20 cellular contexts compared by ENCODE assay signal in the genomic region with DNA sequence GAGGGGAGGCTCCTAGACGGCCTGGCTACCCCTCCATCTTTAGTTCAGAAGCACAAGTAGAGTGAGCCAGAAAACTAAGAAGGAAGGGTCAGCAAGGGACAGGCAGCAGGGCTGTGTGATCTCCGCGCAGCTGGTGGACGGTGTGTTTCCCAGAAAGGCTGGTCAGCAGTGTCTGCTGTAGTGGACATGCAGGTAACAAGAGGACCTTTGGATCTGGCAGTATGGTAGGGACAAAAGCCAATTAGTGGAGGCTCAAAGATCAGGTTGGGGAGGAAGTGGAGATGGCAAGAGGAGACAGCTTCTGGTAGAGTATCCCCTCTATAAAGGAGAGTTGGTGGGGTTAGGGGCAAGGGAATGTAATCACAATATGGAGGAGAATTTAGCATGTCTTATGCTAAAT.
DNase-seq lines count a peak whose midpoint lies in the region; ATAC-seq and TF ChIP-seq lines count a peak whose summit lies in the region.
"Had no signal": no experiment of that assay in that cellular context is flagged by ENCODE, and none has a peak within 500 bp of the region (broad histone marks: within the 10 kb centered on the region; RNA-seq: fewer than 3 reads in every experiment).

No MANE protein-coding gene starts in this region.

- no peak overlapping the region for H3K4me3 Mint-ChIP-seq in activated CD4-positive, alpha-beta T cell treated with anti-CD3 and anti-CD28 coated beads, Interleukin-2, amount 10 ng/mL, durations not matched to agents 24 days and 14 days
- H3K4me3 Mint-ChIP-seq in nephron progenitor cell: no peak overlapping the region
- H3K4me3 Mint-ChIP-seq: nephron had no signal

- TF ChIP-seq CTCF in WERI-Rb-1 (IDR thresholded peaks at IDR 0.05; ENCODE audit: low read depth, low read length) (no peak), nephron progenitor cell (IDR thresholded peaks at IDR 0.05) (no peak), tibial artery (IDR thresholded peaks at IDR 0.05) (no peak)

- peaks cover 71% of the 10 kb centered on the region for H3K4me1 Mint-ChIP-seq in activated CD4-positive, alpha-beta T cell treated with anti-CD3 and anti-CD28 coated beads, Interleukin-2, amount 10 ng/mL, durations not matched to agents 24 days and 14 days
- H3K4me1 Mint-ChIP-seq in nephron progenitor cell: peaks cover 49% of the 10 kb centered on the region

- H3K27me3 ChIP-seq in WERI-Rb-1 (ENCODE audit: insufficient read depth, low read depth, severe bottlenecking): no peaks in the 10 kb centered on the region
- no peaks in the 10 kb centered on the region for H3K27me3 ChIP-seq in right cardiac atrium (ENCODE audit: control insufficient read depth, insufficient read depth)
- H3K27me3 ChIP-seq in tibial artery: no peaks in the 10 kb centered on the region
- H3K27me3 ChIP-seq: upper lobe of left lung had no signal

- H3K9me3 ChIP-seq in WERI-Rb-1 (ENCODE audit: severe bottlenecking) (peaks cover 2% of the 10 kb centered on the region), right cardiac atrium (ENCODE audit: control insufficient read depth, low read length) (no peaks in the 10 kb centered on the region), tibial artery (peaks cover 0 to 3% (median 0%) of the 10 kb centered on the region in 3 donors)

- DNase-seq in activated CD4-positive, alpha-beta T cell treated with anti-CD3 and anti-CD28 coated beads, Interleukin-2, amount 10 ng/mL, durations not matched to agents 24 days and 14 days: no peak
- DNase-seq in activated CD4-positive, alpha-beta T cell treated with anti-CD3 and anti-CD28 coated beads for 48 hours: no peak
- no peak for DNase-seq in WERI-Rb-1
- DNase-seq in epithelial cell of prostate (ENCODE audit: low read depth, low spot score): no peak
- DNase-seq in nephron progenitor cell: no peak
- DNase-seq in NAMALWA (ENCODE audit: low spot score): no peak
- no peak for DNase-seq in right cardiac atrium
- no peak for DNase-seq in tibial artery
- DNase-seq: caudate nucleus; DMS79 treated with DMSO at 0.1 percent for 48 hours; Kasumi-1; NCI-H1105 treated with DMSO at 0.1 percent for 48 hours; NCI-H2107; stimulated activated CD4-positive, alpha-beta T cell treated with anti-CD3 and anti-CD28 coated beads, Interleukin-12 subunit alpha, Interleukin-12 subunit beta, amount 100 ng/mL, for 4 hours; SW 1271; upper lobe of left lung had no signal

- H3K36me3 Mint-ChIP-seq in activated CD4-positive, alpha-beta T cell treated with anti-CD3 and anti-CD28 coated beads, Interleukin-2, amount 10 ng/mL, durations not matched to agents 24 days and 14 days (ENCODE audit: low read depth): peaks cover 58% of the 10 kb centered on the region
- H3K36me3 Mint-ChIP-seq in nephron progenitor cell (ENCODE audit: low read depth): peaks cover 46% of the 10 kb centered on the region

- H3K4me3 ChIP-seq in WERI-Rb-1 (ENCODE audit: low read depth, low read length) (no peak overlapping the region), right cardiac atrium (ENCODE audit: low read length) (no peak overlapping the region), tibial artery (no peak overlapping the region)
- H3K4me3 ChIP-seq: BLaER1 treated with 17β-estradiol and CSF1 and Interleukin-3, amounts not matched to agents 10 nM and 100 nM; lung; upper lobe of left lung had no signal

- intact Hi-C loops in activated CD4-positive, alpha-beta T cell treated with anti-CD3 and anti-CD28 coated beads, Interleukin-2, amount 10 ng/mL, durations not matched to agents 24 days and 14 days (cut with micrococcal nuclease): loop anchor here (2.0 kb wide), 1 partner anchor 93 kb away; no protein-coding TSS in a partner anchor
- intact Hi-C loops in right cardiac atrium (cut with DNase I) (no loop called here), tibial artery (cut with DNase I; ENCODE audit: low total_unique reads) (no loop called here)

- peaks cover 9% of the 10 kb centered on the region for H3K4me1 ChIP-seq in right cardiac atrium (ENCODE audit: control insufficient read depth, insufficient read depth, low read length)
- H3K4me1 ChIP-seq in tibial artery: peaks cover 0 to 35% (median 8%) of the 10 kb centered on the region in 4 donors

- H3K36me3 ChIP-seq in WERI-Rb-1 (no peaks in the 10 kb centered on the region), tibial artery (no peaks in the 10 kb centered on the region)
- H3K36me3 ChIP-seq: upper lobe of left lung had no signal

- H3K27ac Mint-ChIP-seq in activated CD4-positive, alpha-beta T cell treated with anti-CD3 and anti-CD28 coated beads, Interleukin-2, amount 10 ng/mL, durations not matched to agents 24 days and 14 days: peak overlapping the region; percentile 74
- peak overlapping the region; percentile 22 for H3K27ac Mint-ChIP-seq in nephron progenitor cell

- H3K27me3 Mint-ChIP-seq in activated CD4-positive, alpha-beta T cell treated with anti-CD3 and anti-CD28 coated beads, Interleukin-2, amount 10 ng/mL, durations not matched to agents 24 days and 14 days: no peaks in the 10 kb centered on the region
- H3K27me3 Mint-ChIP-seq in nephron progenitor cell (ENCODE audit: low read depth, poor library complexity): peaks cover 5% of the 10 kb centered on the region

- no peak for ATAC-seq in right cardiac atrium

- peaks cover 12% of the 10 kb centered on the region for H3K9me3 Mint-ChIP-seq in activated CD4-positive, alpha-beta T cell treated with anti-CD3 and anti-CD28 coated beads, Interleukin-2, amount 10 ng/mL, durations not matched to agents 24 days and 14 days
- H3K9me3 Mint-ChIP-seq in nephron progenitor cell: peaks cover 30% of the 10 kb centered on the region

- WGBS in right cardiac atrium: 76% methylated on average over 4 of the region's 4 CpGs

- H3K27ac ChIP-seq in WERI-Rb-1 (peak overlapping the region; percentile 58), epithelial cell of prostate (peak overlapping the region; percentile 55), right cardiac atrium (ENCODE audit: low read length) (no peak overlapping the region), tibial artery (no peak overlapping the region)
- H3K27ac ChIP-seq: VCaP had no signal

Comparison
In these comparisons a context has a peak if more than half of its experiments do, and no peak if none do; other contexts are left out.
1. H3K27ac ChIP-seq: peak in WERI-Rb-1 (single experiment) and epithelial cell of prostate (single experiment); none in right cardiac atrium (single experiment) and tibial artery (0 of 2).